Comparison of ENCODE assay signal across 9 cellular contexts in genomic region chr7:102125127-102125561, GRCh38.
DNase-seq lines count a peak whose midpoint lies in the region; ATAC-seq, FAIRE-seq and TF ChIP-seq lines count a peak whose summit lies in the region.
"Had no signal": no experiment of that assay in that cellular context is flagged by ENCODE, and none has a peak within 500 bp of the region (broad histone marks: within the 10 kb centered on the region; RNA-seq: fewer than 3 reads in every experiment).

No MANE protein-coding gene starts in this region.

- H3K4me3 ChIP-seq in cardiac muscle cell (no peak overlapping the region), testis (no peak overlapping the region)

- peaks cover 7% of the 10 kb centered on the region for H3K36me3 ChIP-seq in cardiac muscle cell
- no peaks in the 10 kb centered on the region for H3K36me3 ChIP-seq in testis (ENCODE audit: low read depth, missing control alignments)

- H3K27me3 ChIP-seq in cardiac muscle cell (no peaks in the 10 kb centered on the region), testis (no peaks in the 10 kb centered on the region)

- ATAC-seq in activated CD4-positive, alpha-beta T cell treated with anti-CD3 and anti-CD28 coated beads for 36 hours: peak; percentile 39
- ATAC-seq in GM18861 (IDR thresholded peaks at IDR 0.05; ENCODE audit: unreplicated experiment): no peak
- ATAC-seq in T-cell (replicated peaks in 1 of 4): no peak

- WGBS in testis, 2 donors: 49 to 74% methylated on average over 7 to 15 of the region's 15 CpGs

- no peaks in the 10 kb centered on the region for H3K9me3 ChIP-seq in cardiac muscle cell (ENCODE audit: low read depth)
- H3K9me3 ChIP-seq in testis: no peaks in the 10 kb centered on the region

- no peaks in the 10 kb centered on the region for H3K27me3 Mint-ChIP-seq in activated CD4-positive, alpha-beta T cell treated with anti-CD3 and anti-CD28 coated beads for 36 hours
- H3K27me3 Mint-ChIP-seq in T-cell: no peaks in the 10 kb centered on the region

- peak overlapping the region; percentile 34 for H3K27ac ChIP-seq in cardiac muscle cell
- no peak overlapping the region for H3K27ac ChIP-seq in testis
- H3K27ac ChIP-seq: C4-2B had no signal

- FAIRE-seq in RCC 7860 (lab: Jason Lieb, UNC): peak; percentile 94

- DNase-seq in activated CD4-positive, alpha-beta T cell treated with anti-CD3 and anti-CD28 coated beads for 36 hours: peak; percentile 47
- no peak for DNase-seq in activated CD4-positive, alpha-beta T cell treated with anti-CD3 and anti-CD28 coated beads for 1 hour
- peak; percentile 98 for DNase-seq in RCC 7860 (ENCODE audit: low spot score)
- peak; percentile 49 to 87 for DNase-seq in cardiac muscle cell (ENCODE audit: low read depth in 1 of 2, low spot score in 1 of 2)
- peak; percentile 32 for DNase-seq in testis
- no peak for DNase-seq in T-cell
- no peak for DNase-seq in globus pallidus (ENCODE audit: low spot score)

- H3K4me1 ChIP-seq in cardiac muscle cell (ENCODE audit: low read depth): no peaks in the 10 kb centered on the region
- H3K4me1 ChIP-seq in testis: peaks cover under 1% of the 10 kb centered on the region

- peaks cover 1% of the 10 kb centered on the region for H3K36me3 Mint-ChIP-seq in activated CD4-positive, alpha-beta T cell treated with anti-CD3 and anti-CD28 coated beads for 36 hours (ENCODE audit: low read depth)
- H3K36me3 Mint-ChIP-seq in T-cell: peaks cover 18% of the 10 kb centered on the region

- TF ChIP-seq POLR2A in testis (IDR thresholded peaks at IDR 0.05): no peak

- CTCF ChIA-PET in activated CD4-positive, alpha-beta T cell treated with anti-CD3 and anti-CD28 coated beads for 36 hours (lab: Charles Lee): no interaction called here
- CTCF ChIA-PET in T-cell (lab: Charles Lee): no interaction called here

- H3K4me1 Mint-ChIP-seq in activated CD4-positive, alpha-beta T cell treated with anti-CD3 and anti-CD28 coated beads for 36 hours: peaks cover 13% of the 10 kb centered on the region
- H3K4me1 Mint-ChIP-seq in T-cell: peaks cover 4 to 7% (median 7%) of the 10 kb centered on the region in 3 donors

- POLR2A ChIA-PET in activated CD4-positive, alpha-beta T cell treated with anti-CD3 and anti-CD28 coated beads for 36 hours (lab: Charles Lee): no interaction called here
- POLR2A ChIA-PET in T-cell (lab: Charles Lee): interaction anchor here in 1 of 2 donors (0.6 kb wide), 1 partner anchor 338 kb away, joined by 5 read pairs; no protein-coding TSS in a partner anchor

- no peak overlapping the region for H3K4me3 Mint-ChIP-seq in activated CD4-positive, alpha-beta T cell treated with anti-CD3 and anti-CD28 coated beads for 36 hours
- H3K4me3 Mint-ChIP-seq in T-cell: no peak overlapping the region

- intact Hi-C loops in activated CD4-positive, alpha-beta T cell treated with anti-CD3 and anti-CD28 coated beads for 36 hours (cut with DNase I, micrococcal nuclease): no loop called here
- intact Hi-C loops in testis (cut with DNase I; ENCODE audit: low total_unique reads): no loop called here

- no peaks in the 10 kb centered on the region for H3K9me3 Mint-ChIP-seq in activated CD4-positive, alpha-beta T cell treated with anti-CD3 and anti-CD28 coated beads for 36 hours (ENCODE audit: low read depth)
- H3K9me3 Mint-ChIP-seq in T-cell: no peaks in the 10 kb centered on the region

- no peak overlapping the region for H3K27ac Mint-ChIP-seq in activated CD4-positive, alpha-beta T cell treated with anti-CD3 and anti-CD28 coated beads for 36 hours
- no peak overlapping the region for H3K27ac Mint-ChIP-seq in T-cell

- TF ChIP-seq CTCF in cardiac muscle cell (IDR thresholded peaks at IDR 0.05; ENCODE audit: low read depth, low read length) (peak; percentile 37), testis (IDR thresholded peaks at IDR 0.05) (no peak)

Comparison
In these comparisons a context has a peak if more than half of its experiments do, and no peak if none do; other contexts are left out.
1. DNase-seq: peak in activated CD4-positive, alpha-beta T cell treated with anti-CD3 and anti-CD28 coated beads for 36 hours (single experiment), RCC 7860 (single experiment), cardiac muscle cell (2 of 2) and testis (single experiment); none in activated CD4-positive, alpha-beta T cell treated with anti-CD3 and anti-CD28 coated beads for 1 hour (single experiment), T-cell (0 of 34) and globus pallidus (single experiment).